In genomic region chrX:69365349-69365748, GRCh38 we compare ENCODE assay signal across 20 cellular contexts.
"Had no signal": no experiment of that assay in that cellular context is flagged by ENCODE, and none has a peak within 500 bp of the region (broad histone marks: within the 10 kb centered on the region; RNA-seq: fewer than 3 reads in every experiment).

No MANE protein-coding gene starts in this region.

- H3K4me1 Mint-ChIP-seq: memory B cell; natural killer cell; stimulated activated effector memory CD8-positive, alpha-beta T cell treated with anti-CD3 and anti-CD28 coated beads, Interleukin-12 subunit alpha, Interleukin-12 subunit beta, amount 100 ng/mL, for 72 hours had no signal

- H3K4me3 ChIP-seq: cardiac muscle cell, esophagus squamous epithelium, left lung, lung, psoas muscle, right lobe of liver, stomach, thyroid gland had no signal

- H3K4me3 Mint-ChIP-seq: effector memory CD8-positive, alpha-beta T cell; memory B cell; natural killer cell; stimulated activated effector memory CD8-positive, alpha-beta T cell treated with anti-CD3 and anti-CD28 coated beads, Interleukin-12 subunit alpha, Interleukin-12 subunit beta, amount 100 ng/mL, for 72 hours had no signal

- H3K36me3 ChIP-seq: cardiac muscle cell, esophagus squamous epithelium, left lung, right lobe of liver, stomach, thyroid gland had no signal

- DNase-seq: cortex of kidney; effector memory CD8-positive, alpha-beta T cell; erythroblast; esophagus squamous epithelium; foreskin melanocyte; glutamatergic neuron; left lung; natural killer cell; psoas muscle; right lobe of liver; stimulated activated CD4-positive, alpha-beta T cell treated with anti-CD3 and anti-CD28 coated beads, Interleukin-2, amount 100 ng/mL, for 24 hours; stimulated activated CD4-positive, alpha-beta T cell treated with anti-CD3 and anti-CD28 coated beads, Interleukin-4, amount 100 ng/mL, for 24 hours; stimulated activated naive CD4-positive, alpha-beta T cell treated with Interleukin-2 at 50 U/mL for 16 hours; stomach; thyroid gland; trophoblast cell had no signal

- H3K27me3 Mint-ChIP-seq: effector memory CD8-positive, alpha-beta T cell; memory B cell had no signal

- H3K27ac Mint-ChIP-seq: effector memory CD8-positive, alpha-beta T cell; memory B cell; natural killer cell; stimulated activated effector memory CD8-positive, alpha-beta T cell treated with anti-CD3 and anti-CD28 coated beads, Interleukin-12 subunit alpha, Interleukin-12 subunit beta, amount 100 ng/mL, for 72 hours had no signal

- H3K36me3 Mint-ChIP-seq: memory B cell; natural killer cell; stimulated activated effector memory CD8-positive, alpha-beta T cell treated with anti-CD3 and anti-CD28 coated beads, Interleukin-12 subunit alpha, Interleukin-12 subunit beta, amount 100 ng/mL, for 72 hours had no signal

- H3K4me1 ChIP-seq: esophagus squamous epithelium, left lung, psoas muscle, right lobe of liver, thyroid gland had no signal

- H3K27ac ChIP-seq: cardiac muscle cell, esophagus squamous epithelium, left lung, psoas muscle, right lobe of liver, stomach, thyroid gland had no signal

- H3K9me3 ChIP-seq: esophagus squamous epithelium, left lung, psoas muscle, right lobe of liver, stomach, thyroid gland had no signal

- H3K27me3 ChIP-seq: cardiac muscle cell, esophagus squamous epithelium, right lobe of liver, stomach, thyroid gland had no signal

- ATAC-seq: effector memory CD8-positive, alpha-beta T cell; left lung; natural killer cell; psoas muscle; right lobe of liver; stimulated activated effector memory CD8-positive, alpha-beta T cell treated with anti-CD3 and anti-CD28 coated beads, Interleukin-12 subunit alpha, Interleukin-12 subunit beta, amount 100 ng/mL, for 72 hours had no signal

- H3K9me3 Mint-ChIP-seq: effector memory CD8-positive, alpha-beta T cell; memory B cell; natural killer cell; stimulated activated effector memory CD8-positive, alpha-beta T cell treated with anti-CD3 and anti-CD28 coated beads, Interleukin-12 subunit alpha, Interleukin-12 subunit beta, amount 100 ng/mL, for 72 hours had no signal
